In the genomic region with DNA sequence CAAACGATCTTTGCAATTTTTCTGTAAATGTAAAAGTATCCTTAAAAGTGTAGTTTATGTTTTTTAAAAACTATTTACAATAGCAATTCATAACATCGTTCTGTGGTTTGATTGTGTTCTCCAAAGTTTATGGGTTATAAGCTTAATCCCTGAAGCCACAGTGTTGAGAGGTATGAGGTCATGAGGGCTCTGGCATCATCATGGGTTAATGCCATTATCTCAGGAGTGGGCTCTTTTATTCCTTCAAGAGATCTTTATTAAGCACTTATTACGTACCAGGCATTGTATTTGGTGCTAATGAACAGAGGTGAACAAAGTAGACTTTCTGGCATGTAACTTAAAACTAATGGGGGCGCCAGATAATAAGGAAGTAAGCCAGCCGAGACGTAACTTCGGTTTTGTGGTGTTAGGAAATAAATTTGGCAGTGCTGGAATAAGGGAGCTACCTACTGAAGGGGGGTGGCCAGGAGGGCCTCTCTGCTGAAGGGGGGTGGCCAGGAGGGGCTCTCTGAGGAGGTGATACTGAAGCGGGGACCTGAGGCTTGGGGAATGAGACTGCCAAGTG, we compare ENCODE assay signal across 23 cellular contexts.
DNase-seq lines count a peak whose midpoint lies in the region; FAIRE-seq and TF ChIP-seq lines count a peak whose summit lies in the region.
"Had no signal": no experiment of that assay in that cellular context is flagged by ENCODE, and none has a peak within 500 bp of the region (broad histone marks: within the 10 kb centered on the region; RNA-seq: fewer than 3 reads in every experiment).

No MANE protein-coding gene starts in this region.

- no peak for FAIRE-seq in GM19239 (lab: Jason Lieb, UNC)

- no peak for TF ChIP-seq CTCF in nephron progenitor cell (IDR thresholded peaks at IDR 0.05)

- H3K4me3 ChIP-seq in H7 (ENCODE audit: insufficient read depth, low read depth, low read length), result no peak overlapping the region
- H3K4me3 ChIP-seq: coronary artery, PC-9, spleen, tibial nerve had no signal

- peaks cover 2% of the 10 kb centered on the region for H3K27me3 Mint-ChIP-seq in nephron progenitor cell (ENCODE audit: low read depth, poor library complexity)
- no peaks in the 10 kb centered on the region for H3K27me3 Mint-ChIP-seq in activated CD4-positive, alpha-beta T cell treated with anti-CD3 and anti-CD28 coated beads, Interleukin-2, amount 10 ng/mL, durations not matched to agents 7 days and 5 days
- H3K27me3 Mint-ChIP-seq: activated CD4-positive, alpha-beta T cell treated with anti-CD3 and anti-CD28 coated beads for 36 hours; activated naive CD4-positive, alpha-beta T cell treated with anti-CD3 and anti-CD28 coated beads, Interleukin-2, amount 50 U/mL, for 24 hours; CD4-positive, alpha-beta memory T cell; IgD-negative memory B cell had no signal

- H3K4me3 Mint-ChIP-seq in nephron progenitor cell, result no peak overlapping the region
- no peak overlapping the region for H3K4me3 Mint-ChIP-seq in activated CD4-positive, alpha-beta T cell treated with anti-CD3 and anti-CD28 coated beads, Interleukin-2, amount 10 ng/mL, durations not matched to agents 7 days and 5 days
- H3K4me3 Mint-ChIP-seq: activated CD4-positive, alpha-beta T cell treated with anti-CD3 and anti-CD28 coated beads for 36 hours; activated naive CD4-positive, alpha-beta T cell treated with anti-CD3 and anti-CD28 coated beads, Interleukin-2, amount 50 U/mL, for 24 hours; CD4-positive, alpha-beta memory T cell; IgD-negative memory B cell had no signal

- DNase-seq in H7, result peak; percentile 35
- DNase-seq in NCI-H1694 (lab: John Stamatoyannopoulos, UW), result peak; percentile 14
- DNase-seq in dermis blood vessel endothelial cell, result peak; percentile 36
- DNase-seq in nephron progenitor cell, result no peak
- DNase-seq in GM19239 (ENCODE audit: insufficient read length, low spot score), result no peak
- no peak for DNase-seq in activated CD4-positive, alpha-beta T cell treated with anti-CD3 and anti-CD28 coated beads, Interleukin-2, amount 10 ng/mL, durations not matched to agents 7 days and 5 days
- no peak for DNase-seq in NCI-H1436 (lab: John Stamatoyannopoulos, UW)
- DNase-seq: activated CD4-positive, alpha-beta T cell treated with anti-CD3 and anti-CD28 coated beads for 36 hours; activated T-cell treated with anti-CD3 and anti-CD28 coated beads, Interleukin-2, amount 50 U/mL, for 48 hours; CD4-positive, alpha-beta memory T cell; hippocampal formation; NCI-H187 treated with DMSO at 0.1 percent for 48 hours; NCI-H2227 treated with DMSO at 0.1 percent for 48 hours; occipital lobe; PC-9; retina; spleen; stimulated activated CD4-positive, alpha-beta T cell treated with anti-CD3 and anti-CD28 coated beads, Interleukin-4, amount 100 ng/mL, for 1 hour; stimulated activated naive CD8-positive, alpha-beta T cell treated with anti-CD3 and anti-CD28 coated beads, Interleukin-15, Interleukin-2, amounts not matched to agents 100 U/mL and 50 U/mL, for 24 hours had no signal

- no peaks in the 10 kb centered on the region for H3K27me3 ChIP-seq in H7 (ENCODE audit: control insufficient read depth, insufficient read depth, low read length)
- H3K27me3 ChIP-seq: spleen, tibial nerve had no signal

- peaks cover 49% of the 10 kb centered on the region for H3K36me3 Mint-ChIP-seq in nephron progenitor cell (ENCODE audit: low read depth)
- H3K36me3 Mint-ChIP-seq in activated CD4-positive, alpha-beta T cell treated with anti-CD3 and anti-CD28 coated beads, Interleukin-2, amount 10 ng/mL, durations not matched to agents 7 days and 5 days (ENCODE audit: low read depth), result peaks cover 28% of the 10 kb centered on the region

- CTCF ChIA-PET in activated CD4-positive, alpha-beta T cell treated with anti-CD3 and anti-CD28 coated beads, Interleukin-2, amount 10 ng/mL, durations not matched to agents 7 days and 5 days (lab: Charles Lee), result interaction anchor here (1.4 kb wide), 1 partner anchor 20 kb away, joined by 3 read pairs; no protein-coding TSS in a partner anchor

- H3K9me3 Mint-ChIP-seq in nephron progenitor cell, result no peaks in the 10 kb centered on the region
- H3K9me3 Mint-ChIP-seq in activated CD4-positive, alpha-beta T cell treated with anti-CD3 and anti-CD28 coated beads, Interleukin-2, amount 10 ng/mL, durations not matched to agents 7 days and 5 days, result no peaks in the 10 kb centered on the region
- H3K9me3 Mint-ChIP-seq: activated naive CD4-positive, alpha-beta T cell treated with anti-CD3 and anti-CD28 coated beads, Interleukin-2, amount 50 U/mL, for 24 hours; CD4-positive, alpha-beta memory T cell; IgD-negative memory B cell had no signal

- peak overlapping the region; percentile 29 for H3K27ac Mint-ChIP-seq in nephron progenitor cell
- no peak overlapping the region for H3K27ac Mint-ChIP-seq in activated CD4-positive, alpha-beta T cell treated with anti-CD3 and anti-CD28 coated beads, Interleukin-2, amount 10 ng/mL, durations not matched to agents 7 days and 5 days
- H3K27ac Mint-ChIP-seq: activated CD4-positive, alpha-beta T cell treated with anti-CD3 and anti-CD28 coated beads for 36 hours; activated naive CD4-positive, alpha-beta T cell treated with anti-CD3 and anti-CD28 coated beads, Interleukin-2, amount 50 U/mL, for 24 hours; CD4-positive, alpha-beta memory T cell; IgD-negative memory B cell had no signal

- no peaks in the 10 kb centered on the region for H3K4me1 Mint-ChIP-seq in nephron progenitor cell
- peaks cover 11% of the 10 kb centered on the region for H3K4me1 Mint-ChIP-seq in activated CD4-positive, alpha-beta T cell treated with anti-CD3 and anti-CD28 coated beads, Interleukin-2, amount 10 ng/mL, durations not matched to agents 7 days and 5 days
- H3K4me1 Mint-ChIP-seq: activated naive CD4-positive, alpha-beta T cell treated with anti-CD3 and anti-CD28 coated beads, Interleukin-2, amount 50 U/mL, for 24 hours; CD4-positive, alpha-beta memory T cell had no signal

- POLR2A ChIA-PET in activated CD4-positive, alpha-beta T cell treated with anti-CD3 and anti-CD28 coated beads, Interleukin-2, amount 10 ng/mL, durations not matched to agents 7 days and 5 days (lab: Charles Lee), result no interaction called here

- peaks cover 4% of the 10 kb centered on the region for H3K36me3 ChIP-seq in H7 (replicated peaks; ENCODE audit: control insufficient read depth, insufficient read depth, low read length)

Comparison
In these comparisons a context has a peak if more than half of its experiments do, and no peak if none do; other contexts are left out.
1. DNase-seq: peak in H7 (single experiment), NCI-H1694 (single experiment) and dermis blood vessel endothelial cell (single experiment); none in nephron progenitor cell (single experiment), GM19239 (single experiment), activated CD4-positive, alpha-beta T cell treated with anti-CD3 and anti-CD28 coated beads, Interleukin-2, amount 10 ng/mL, durations not matched to agents 7 days and 5 days (single experiment) and NCI-H1436 (single experiment).